8 cellular contexts compared by ENCODE assay signal in genomic region chr14:50831704-50832130, GRCh38. TPM values are rescaled to one million over a fixed set of nuclear protein-coding genes. Genes with fewer than 3 reads are reported as not detected.
DNase-seq lines count a peak whose midpoint lies in the region; ATAC-seq, FAIRE-seq and TF ChIP-seq lines count a peak whose summit lies in the region.

No MANE protein-coding gene starts in this region.

- H3K4me2 ChIP-seq in GM12878 (ENCODE audit: control insufficient read depth, insufficient read depth), result peak overlapping the region; percentile 70

- CTCF ChIA-PET in GM12878 (lab: Yijun Ruan, JAX), result interaction anchor here (0.7 to 9.2 kb wide), 5 partner anchors 8 to 511 kb away, joined by 3 to 98 read pairs (median 4); no protein-coding TSS in a partner anchor

- POLR2A ChIA-PET in GM12878 (lab: Charles Lee), result interaction anchor here (0.5 to 6.0 kb wide), 5 partner anchors 10 to 873 kb away, joined by 3 to 36 read pairs (median 9); no protein-coding TSS in a partner anchor

- H3K27me3 ChIP-seq in GM12878 (replicated peaks in 1 of 2; ENCODE audit: control insufficient read depth in 2 of 2, insufficient read depth in 2 of 2, low read length in 1 of 2) (no peaks in the 10 kb centered on the region), transverse colon (no peaks in the 10 kb centered on the region)

- peak overlapping the region; percentile 88 for H3K27ac Mint-ChIP-seq in stimulated activated naive CD8-positive, alpha-beta T cell treated with anti-CD3 and anti-CD28 coated beads, Interleukin-15, Interleukin-2, amounts not matched to agents 100 ng/mL and 50 ng/mL, for 24 hours

- H3K4me3 ChIP-seq in GM12878 (peak overlapping the region; percentile 86), lower leg skin (ENCODE audit: low read depth, poor library complexity, severe bottlenecking) (peak overlapping the region; percentile 87), transverse colon (peak overlapping the region; percentile 76 to 98 (median 95))

- H3K27me3 Mint-ChIP-seq in stimulated activated naive CD8-positive, alpha-beta T cell treated with anti-CD3 and anti-CD28 coated beads, Interleukin-15, Interleukin-2, amounts not matched to agents 100 ng/mL and 50 ng/mL, for 24 hours, result no peaks in the 10 kb centered on the region

- TSS peak; percentile 88 for BruUV-seq in GM12878 (replicated peaks; lab: Mats Ljungman, UMichigan)

- H3K9ac ChIP-seq in GM12878 (ENCODE audit: control insufficient read depth, insufficient read depth, low read length), result peak overlapping the region; percentile 61

- no peak for TF ChIP-seq RAD21 in GM12878 (IDR thresholded peaks at IDR 0.05; ENCODE audit: insufficient read depth, low read depth, low read length)

- 6% methylated on average over 11 of the region's 11 CpGs for WGBS in GM12878 (ENCODE audit: insufficient coverage, insufficient replicate concordance, low lambda C conversion rate, missing lambda C conversion rate)
- 4 to 5% methylated on average over 11 of the region's 11 CpGs for WGBS in lower leg skin, 2 donors
- WGBS in transverse colon (ENCODE audit: low coverage in 1 of 2), 2 donors, result 8 to 18% methylated on average over 5 to 11 of the region's 11 CpGs

- RAD21 ChIA-PET in GM12878 (lab: Charles Lee; ENCODE audit: unreplicated experiment), result interaction anchor here (1.0 to 6.6 kb wide), 4 partner anchors 10 to 55 kb away, joined by 3 to 106 read pairs (median 23); no protein-coding TSS in a partner anchor

- 0 out of 2 replicates have a peak, but pooled peaks cover 4% of the 10 kb centered on the region for H4K20me1 ChIP-seq in GM12878 (ENCODE audit: control insufficient read depth, insufficient read depth)

- in situ Hi-C loops in GM12878 (cut with MboI), result no loop called here
- in situ Hi-C loops in transverse colon (cut with MboI; ENCODE audit: low pct_ligation_motif_present in 1 of 4, low pct_unique_long_range_greater_than_20kb in 1 of 4, low sequenced_read_pairs in 3 of 4), result no loop called here

- peak overlapping the region; percentile 87 for H3K4me3 Mint-ChIP-seq in stimulated activated naive CD8-positive, alpha-beta T cell treated with anti-CD3 and anti-CD28 coated beads, Interleukin-15, Interleukin-2, amounts not matched to agents 100 ng/mL and 50 ng/mL, for 24 hours

- H3K4me1 ChIP-seq in GM12878 (ENCODE audit: control insufficient read depth, insufficient read depth, low read length) (peaks cover 24% of the 10 kb centered on the region), transverse colon (peaks cover 5 to 31% (median 21%) of the 10 kb centered on the region in 4 donors)

- TF ChIP-seq POLR2A in GM12878 (IDR thresholded peaks at IDR 0.05; ENCODE audit: low read depth, low read length) (no peak), lower leg skin (IDR thresholded peaks at IDR 0.05) (no peak), transverse colon (IDR thresholded peaks at IDR 0.05) (no peak)

- peaks cover 70% of the 10 kb centered on the region for H3K4me1 Mint-ChIP-seq in stimulated activated naive CD8-positive, alpha-beta T cell treated with anti-CD3 and anti-CD28 coated beads, Interleukin-15, Interleukin-2, amounts not matched to agents 100 ng/mL and 50 ng/mL, for 24 hours (ENCODE audit: low read depth)

- H3K9me3 ChIP-seq in GM12878 (replicated peaks; ENCODE audit: control insufficient read depth, insufficient read depth, low read length), result no peaks in the 10 kb centered on the region
- no peaks in the 10 kb centered on the region for H3K9me3 ChIP-seq in transverse colon

- no peak for DNase-seq in stimulated activated naive CD8-positive, alpha-beta T cell treated with anti-CD3 and anti-CD28 coated beads, Interleukin-15, Interleukin-2, amounts not matched to agents 100 U/mL and 50 U/mL, for 24 hours
- DNase-seq in GM12878 (ENCODE audit: low read depth, low spot score) (no peak), lower leg skin (ENCODE audit: low spot score in 2 of 2) (no peak), transverse colon (no peak), dedifferentiated amniotic fluid mesenchymal stem cell (ENCODE audit: extremely low spot score) (no peak), EL (no peak), DMS53 (lab: John Stamatoyannopoulos, UW) (no peak)

- ATAC-seq in stimulated activated naive CD8-positive, alpha-beta T cell treated with anti-CD3 and anti-CD28 coated beads, Interleukin-15, Interleukin-2, amounts not matched to agents 100 U/mL and 50 U/mL, for 24 hours, result no peak
- ATAC-seq in GM12878, result no peak

- peaks cover 12% of the 10 kb centered on the region for H3K36me3 Mint-ChIP-seq in stimulated activated naive CD8-positive, alpha-beta T cell treated with anti-CD3 and anti-CD28 coated beads, Interleukin-15, Interleukin-2, amounts not matched to agents 100 ng/mL and 50 ng/mL, for 24 hours (ENCODE audit: low read depth)

- peak overlapping the region; percentile 62 for H2AFZ ChIP-seq in GM12878 (ENCODE audit: control insufficient read depth, low read depth, low read length)

- H3K27ac ChIP-seq in GM12878 (ENCODE audit: control insufficient read depth, insufficient read depth), result peak overlapping the region; percentile 87
- peak overlapping the region; percentile 94 for H3K27ac ChIP-seq in transverse colon

- TF ChIP-seq EP300 in GM12878 (IDR thresholded peaks at IDR 0.05; ENCODE audit: borderline replicate concordance in 1 of 2, control insufficient read depth in 1 of 2, low read depth in 2 of 2, low read length in 2 of 2) (no peak), transverse colon (IDR thresholded peaks at IDR 0.05; ENCODE audit: low read depth) (no peak)

- H3K36me3 ChIP-seq in GM12878 (ENCODE audit: control insufficient read depth in 2 of 2, insufficient read depth in 2 of 2, low read length in 1 of 2) (peaks cover 0 to 2% of the 10 kb centered on the region in 2 experiments; a peak in 1 of 4 replicates), transverse colon (no peaks in the 10 kb centered on the region)

- SMC1A ChIA-PET in GM12878 (lab: Charles Lee; ENCODE audit: uncharacterized antibody, unreplicated experiment), result interaction anchor here (0.7 to 16.9 kb wide), 4 partner anchors 12 to 39 kb away, joined by 4 to 360 read pairs (median 27); no protein-coding TSS in a partner anchor

- intact Hi-C loops in GM12878 (cut with micrococcal nuclease; ENCODE audit: unreplicated experiment), result loop anchor here (2.0 kb wide), 2 partner anchors 29 to 41 kb away; no protein-coding TSS in a partner anchor
- intact Hi-C loops in lower leg skin (cut with DNase I; ENCODE audit: low total_unique reads), result no loop called here
- intact Hi-C loops in transverse colon (cut with DNase I; ENCODE audit: low total_unique reads), result no loop called here

- no peak for FAIRE-seq in GM12878 (lab: Jason Lieb, UNC)

- no peaks in the 10 kb centered on the region for H3K9me3 Mint-ChIP-seq in stimulated activated naive CD8-positive, alpha-beta T cell treated with anti-CD3 and anti-CD28 coated beads, Interleukin-15, Interleukin-2, amounts not matched to agents 100 ng/mL and 50 ng/mL, for 24 hours

- TF ChIP-seq CTCF in GM12878 (IDR thresholded peaks at IDR 0.05 in 2 of 3, conservative IDR thresholded peaks at IDR 0.05 in 1 of 3; ENCODE audit: control insufficient read depth in 2 of 3, extremely low read depth in 1 of 3, insufficient read depth in 1 of 3, low read depth in 3 of 3, low read length in 3 of 3), result no peak
- no peak for TF ChIP-seq CTCF in lower leg skin (IDR thresholded peaks at IDR 0.05)
- no peak for TF ChIP-seq CTCF in transverse colon (IDR thresholded peaks at IDR 0.05)

- H3K79me2 ChIP-seq in GM12878 (ENCODE audit: control insufficient read depth, insufficient read depth, low read length), result peaks cover 58% of the 10 kb centered on the region

TF ChIP-seq in GM12878, 131 proteins besides CTCF, POLR2A, EP300 and RAD21 (continues in another document):
- TF ChIP-seq ATF7 (IDR thresholded peaks at IDR 0.05; ENCODE audit: low read depth), result no peak
- TF ChIP-seq ZNF24 (IDR thresholded peaks at IDR 0.05), result no peak
- no peak for TF ChIP-seq RB1 (IDR thresholded peaks at IDR 0.05; ENCODE audit: borderline replicate concordance)

RNA-seq across cellular contexts. Expression of gene NIN, which starts 0.8 kb away (rescaled TPM):
- 248 and 265 TPM in 2 replicates for total RNA-seq in GM12878 (2013; cell fraction: nucleolus; rRNA removed)
- total RNA-seq in GM12878 (2014; rRNA removed), result 92.2 and 103 TPM in 2 replicates
- 133 and 138 TPM in 2 replicates for total RNA-seq in GM12878 (2014; rRNA removed; fragmentation: Illumina TruSeq; extraction: Trizol)
- total RNA-seq in GM12878 (2021), result 134 and 135 TPM in 2 replicates
- 39.4 TPM for polyA plus RNA-seq in GM12878 (2011; ENCODE audit: low read depth)
- 44.0 and 51.2 TPM in 2 replicates for polyA plus RNA-seq in GM12878 (2011; rRNA removed)
- 23.7 and 24.4 TPM in 2 replicates for polyA plus RNA-seq in GM12878 (2011; cell fraction: cytosol; rRNA removed)
- polyA plus RNA-seq in GM12878 (2011; cell fraction: nucleus; rRNA removed), result 52.6 and 57.6 TPM in 2 replicates
- polyA plus RNA-seq in GM12878 (2012), result 51.7 and 57.1 TPM in 2 replicates
- 101 and 122 TPM in 2 replicates for polyA plus RNA-seq in GM12878 (2014; fragmentation: Illumina TruSeq; extraction: Trizol)
- polyA plus RNA-seq in GM12878 (2014; fragmentation: Nextera tagmentation; extraction: Ambion mirVana), result 10 to 100 TPM; 16.2 to 17.0 TPM
- 57.5 and 67.6 TPM in 2 replicates for polyA plus RNA-seq in GM12878 (2014; rRNA removed)
- polyA plus RNA-seq in GM12878 (2016; fragmentation: Nextera tagmentation; extraction: Ambion mirVana), result 10 to 100 TPM; 30.5 to 73.1 TPM
- 60.8 and 87.0 TPM in 2 replicates for polyA minus RNA-seq in GM12878 (2011; rRNA and poly(A)+ RNA removed)
- polyA minus RNA-seq in GM12878 (2011; cell fraction: cytosol; rRNA and poly(A)+ RNA removed), result 25.0 and 33.6 TPM in 2 replicates
- 52.8 and 99.4 TPM in 2 replicates for polyA minus RNA-seq in GM12878 (2011; cell fraction: nucleus; rRNA and poly(A)+ RNA removed)
- total RNA-seq in lower leg skin, result 10 to 100 TPM; 22.7 to 32.2 (median 28.5) TPM
- 10 to 100 TPM in 3 of 4 donors, 1 to 10 TPM in 1; 9.4 to 66.3 (median 26.5) TPM for total RNA-seq in transverse colon

RNA-seq across cellular contexts. Expression of gene ABHD12B, which starts 40.1 kb away (rescaled TPM):
- not detected in 2 replicates for total RNA-seq in GM12878 (2013; cell fraction: nucleolus; rRNA removed)
- total RNA-seq in GM12878 (2014; rRNA removed), result not detected in 2 replicates
- total RNA-seq in GM12878 (2014; rRNA removed; fragmentation: Illumina TruSeq; extraction: Trizol), result not detected in 2 replicates
- not detected in 2 replicates for total RNA-seq in GM12878 (2021)
- not detected for polyA plus RNA-seq in GM12878 (2011; ENCODE audit: low read depth)
- not detected in 2 replicates for polyA plus RNA-seq in GM12878 (2011; rRNA removed)
- polyA plus RNA-seq in GM12878 (2011; cell fraction: cytosol; rRNA removed), result not detected in 2 replicates
- polyA plus RNA-seq in GM12878 (2011; cell fraction: nucleus; rRNA removed), result not detected in 2 replicates
- polyA plus RNA-seq in GM12878 (2012), result not detected in 2 replicates
- polyA plus RNA-seq in GM12878 (2014; fragmentation: Illumina TruSeq; extraction: Trizol), result not detected in 2 replicates
- polyA plus RNA-seq in GM12878 (2014; fragmentation: Nextera tagmentation; extraction: Ambion mirVana), result not detected
- not detected in 2 replicates for polyA plus RNA-seq in GM12878 (2014; rRNA removed)
- polyA plus RNA-seq in GM12878 (2016; fragmentation: Nextera tagmentation; extraction: Ambion mirVana), result not detected
- not detected in 2 replicates for polyA minus RNA-seq in GM12878 (2011; rRNA and poly(A)+ RNA removed)
- polyA minus RNA-seq in GM12878 (2011; cell fraction: cytosol; rRNA and poly(A)+ RNA removed), result not detected in 2 replicates
- not detected in 2 replicates for polyA minus RNA-seq in GM12878 (2011; cell fraction: nucleus; rRNA and poly(A)+ RNA removed)
- 10 to 100 TPM; 20.9 to 77.3 (median 36.2) TPM for total RNA-seq in lower leg skin
- 1 to 10 TPM in 2 of 4 donors, under 1 TPM in 1, not detected in 1; 0.32 to 7.9 (median 2.5) TPM for total RNA-seq in transverse colon
